Comparison of ENCODE assay signal across 12 cellular contexts in the genomic region with DNA sequence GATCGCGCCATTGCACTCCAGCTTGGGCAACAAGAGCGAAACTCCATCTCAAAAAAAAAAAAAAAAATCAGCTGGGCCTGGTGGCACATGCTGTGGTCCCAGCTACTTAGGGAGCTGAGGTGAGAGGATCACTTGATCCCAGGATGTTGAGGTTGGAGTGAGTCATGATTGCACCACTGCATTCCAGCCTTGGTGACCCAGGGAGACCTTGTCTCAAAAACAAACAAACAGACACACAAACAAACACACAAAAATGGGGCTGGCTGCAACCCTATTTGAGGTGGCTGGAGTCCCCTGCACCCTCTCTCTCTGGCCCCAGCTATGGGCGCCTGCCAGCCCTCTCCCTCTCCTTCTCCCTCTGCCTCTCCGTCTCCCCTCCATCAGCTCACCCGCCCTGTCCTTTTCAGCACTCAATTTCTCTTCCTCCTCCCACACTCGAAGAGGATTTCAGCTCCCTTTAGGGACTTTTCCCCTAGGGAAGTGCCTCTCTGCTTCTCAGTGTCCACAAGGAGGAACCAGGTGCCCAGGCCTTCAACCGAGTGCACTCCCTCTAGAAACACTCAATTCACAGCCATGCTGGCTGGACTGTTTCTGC. TPM values are rescaled to one million over a fixed set of nuclear protein-coding genes. Genes with fewer than 3 reads are reported as not detected.
DNase-seq lines count a peak whose midpoint lies in the region; ATAC-seq, FAIRE-seq and TF ChIP-seq lines count a peak whose summit lies in the region.
"Had no signal": no experiment of that assay in that cellular context is flagged by ENCODE, and none has a peak within 500 bp of the region (broad histone marks: within the 10 kb centered on the region; RNA-seq: fewer than 3 reads in every experiment).

No MANE protein-coding gene starts in this region.

- 2% methylated on average over 8 of the region's 8 CpGs for WGBS in HepG2 (ENCODE audit: low lambda C conversion rate)
- 83% methylated on average over 8 of the region's 8 CpGs for WGBS in lower leg skin, 2 donors

- no peaks in the 10 kb centered on the region for H3K79me2 ChIP-seq in HepG2 (ENCODE audit: insufficient read depth, low read length)

- no peak overlapping the region for H2AFZ ChIP-seq in HepG2 (ENCODE audit: low read length)

- peaks cover 3 to 22% of the 10 kb centered on the region in 2 experiments; a peak in 4 of 5 replicates for H3K27me3 ChIP-seq in HepG2 (ENCODE audit: control insufficient read depth in 1 of 2, insufficient read depth in 2 of 2, low read length in 2 of 2)
- H3K27me3 ChIP-seq: dorsolateral prefrontal cortex had no signal

- peak overlapping the region; percentile 51 for H3K4me2 ChIP-seq in HepG2 (ENCODE audit: low read depth, low read length)

- peak overlapping the region; percentile 44 for H3K27ac ChIP-seq in HepG2 (ENCODE audit: extremely low read length, insufficient read depth, low read length)
- H3K27ac ChIP-seq: dorsolateral prefrontal cortex had no signal

- H3K9me3 ChIP-seq in HepG2 (ENCODE audit: low read length): no peaks in the 10 kb centered on the region

- peak overlapping the region; percentile 17; the same call in 1 of the 2 replicates for H3K9ac ChIP-seq in HepG2 (ENCODE audit: insufficient read depth, low read depth, low read length)

- FAIRE-seq in HepG2 (lab: Jason Lieb, UNC): peak; percentile 39
- FAIRE-seq: H54 had no signal

- H3K36me3 ChIP-seq in HepG2 (replicated peaks in 1 of 2; ENCODE audit: control insufficient read depth in 1 of 2, insufficient read depth in 2 of 2, low read length in 2 of 2): no peaks in the 10 kb centered on the region

- peak overlapping the region in 1 of 3 experiments; percentile 10; a peak in 1 of 6 replicates for H3K4me3 ChIP-seq in HepG2 (replicated peaks in 1 of 3; ENCODE audit: insufficient read depth in 1 of 3, low read depth in 2 of 3, low read length in 3 of 3)
- H3K4me3 ChIP-seq in lower leg skin (ENCODE audit: low read depth, poor library complexity, severe bottlenecking): no peak overlapping the region
- H3K4me3 ChIP-seq: dorsolateral prefrontal cortex had no signal

- TF ChIP-seq CTCF in HepG2 (CRISPR knock-in tag; IDR thresholded peaks at IDR 0.05): 0 out of 2 replicates have a peak, but pooled peaks have one; percentile 19
- no peak for TF ChIP-seq CTCF in lower leg skin (IDR thresholded peaks at IDR 0.05)

- CTCF ChIA-PET in HepG2 (lab: Yijun Ruan, JAX; ENCODE audit: low intra/inter-chr PET ratio, low total read pairs): interaction anchor here (5.5 kb wide), 1 partner anchor 39 kb away, joined by 43 read pairs; no protein-coding TSS in a partner anchor

- in situ Hi-C loops in HepG2 (cut with HindIII; ENCODE audit: extremely low pct_ligation_motif_present, low pct_unique_long_range_greater_than_20kb): no loop called here

- peaks cover 70% of the 10 kb centered on the region for H3K4me1 ChIP-seq in HepG2 (ENCODE audit: insufficient read depth, low read length)

- peak; percentile 59 to 63; a peak in 3 of 4 replicates for TF ChIP-seq EP300 in HepG2 (IDR thresholded peaks at IDR 0.05; ENCODE audit: low read depth in 2 of 2, low read length in 2 of 2)
- peak; percentile 64; the same call in 1 of the 2 replicates for TF ChIP-seq EP300 in HepG2 (CRISPR knock-in tag; IDR thresholded peaks at IDR 0.05; ENCODE audit: borderline replicate concordance)

- ATAC-seq in HepG2: peak; percentile 47

- BruUV-seq in HepG2 (replicated peaks; lab: Mats Ljungman, UMichigan): no TSS peak

- DNase-seq in AG20443 (ENCODE audit: low spot score) (peak; percentile 35), HS-27A (ENCODE audit: low read depth) (peak; percentile 27), amniotic epithelial cell (ENCODE audit: low read depth) (peak; percentile 93), HepG2 (ENCODE audit: low spot score) (peak; percentile 88), D341Med (ENCODE audit: low spot score) (no peak), cardiac septum (ENCODE audit: low spot score) (no peak), lower leg skin (ENCODE audit: low spot score in 2 of 2) (no peak)
- DNase-seq in activated CD8-positive, alpha-beta memory T cell treated with anti-CD3 and anti-CD28 coated beads, Interleukin-2, amount 50 U/mL, for 4 hours: no peak
- DNase-seq: activated CD4-positive, alpha-beta T cell treated with anti-CD3 and anti-CD28 coated beads for 1 hour; dorsolateral prefrontal cortex; NCI-H1105 treated with DMSO at 0.1 percent for 48 hours had no signal

- TF ChIP-seq RAD21 in HepG2 (CRISPR knock-in tag; IDR thresholded peaks at IDR 0.05): no peak

- intact Hi-C loops in HepG2 (cut with micrococcal nuclease; ENCODE audit: unreplicated experiment) (loop anchor here (1.0 kb wide), 1 partner anchor 24 kb away; no protein-coding TSS in a partner anchor), cardiac septum (cut with DNase I) (no loop called here), lower leg skin (cut with DNase I; ENCODE audit: low total_unique reads) (loop anchor here (5.0 kb wide), 1 partner anchor 37 kb away; no protein-coding TSS in a partner anchor)

- no peaks in the 10 kb centered on the region for H4K20me1 ChIP-seq in HepG2 (ENCODE audit: insufficient read depth, low read length)

- POLR2A ChIA-PET in HepG2 (lab: Yijun Ruan, JAX): interaction anchor here (0.7 to 1.4 kb wide), 9 partner anchors 9 to 38 kb away, joined by 3 to 8 read pairs (median 5); a partner anchor contains a TSS

- no peak for TF ChIP-seq POLR2A in HepG2 (IDR thresholded peaks at IDR 0.05; ENCODE audit: insufficient read depth in 1 of 2, low read depth in 2 of 2, low read length in 2 of 2)
- TF ChIP-seq POLR2A in lower leg skin (IDR thresholded peaks at IDR 0.05): no peak

RNA-seq across cellular contexts. Expression of a gene that starts 17.5 kb away (rescaled TPM):
- total RNA-seq in HepG2 (2016; rRNA removed; fragmentation: Illumina TruSeq; extraction: Trizol) (10.4 and 12.2 TPM in 2 replicates), cardiac septum (1.4 TPM), lower leg skin (10 to 100 TPM in 3 of 4 donors, 1 to 10 TPM in 1; 10.0 to 14.2 (median 12.3) TPM)
- total RNA-seq in HepG2 (2016; cell fraction: cytosol; rRNA removed; fragmentation: Illumina TruSeq; extraction: Trizol; ENCODE audit: low read depth): 22.0 and 26.0 TPM in 2 replicates
- total RNA-seq in HepG2 (2016; cell fraction: insoluble cytoplasmic fraction; rRNA removed; fragmentation: Illumina TruSeq; extraction: Trizol): 8.6 and 13.4 TPM in 2 replicates
- 16.4 and 17.5 TPM in 2 replicates for total RNA-seq in HepG2 (2016; cell fraction: membrane; rRNA removed; fragmentation: Illumina TruSeq; extraction: Trizol)
- total RNA-seq in HepG2 (2016; cell fraction: nucleus; rRNA removed; fragmentation: Illumina TruSeq; extraction: Trizol): 6.4 and 7.5 TPM in 2 replicates
- 13.0 and 15.6 TPM in 2 replicates for polyA plus RNA-seq in HepG2 (2011; rRNA removed)
- 4.7 and 8.9 TPM in 2 replicates for polyA plus RNA-seq in HepG2 (2011; cell fraction: cytosol; rRNA removed)
- polyA plus RNA-seq in HepG2 (2011; cell fraction: nucleus; rRNA removed): 12.3 and 16.1 TPM in 2 replicates
- polyA plus RNA-seq in HepG2 (2012): 9.9 and 12.9 TPM in 2 replicates
- 4.9 and 5.3 TPM in 2 replicates for polyA plus RNA-seq in HepG2 (2016; cell fraction: cytosol; fragmentation: Illumina TruSeq; extraction: Trizol; ENCODE audit: low read depth)
- 13.4 and 17.4 TPM in 2 replicates for polyA plus RNA-seq in HepG2 (2016; cell fraction: insoluble cytoplasmic fraction; fragmentation: Illumina TruSeq; extraction: Trizol; ENCODE audit: low read depth)
- polyA plus RNA-seq in HepG2 (2016; cell fraction: membrane; fragmentation: Illumina TruSeq; extraction: Trizol; ENCODE audit: low read depth): 7.5 and 7.9 TPM in 2 replicates
- polyA plus RNA-seq in HepG2 (2016; cell fraction: nucleus; fragmentation: Illumina TruSeq; extraction: Trizol; ENCODE audit: insufficient read depth, low read depth): 20.3 and 24.4 TPM in 2 replicates
- polyA minus RNA-seq in HepG2 (2011; rRNA and poly(A)+ RNA removed; ENCODE audit: low replicate concordance): 36.2 and 88.6 TPM in 2 replicates
- polyA minus RNA-seq in HepG2 (2011; cell fraction: cytosol; rRNA and poly(A)+ RNA removed): 18.4 and 24.2 TPM in 2 replicates
- polyA minus RNA-seq in HepG2 (2011; cell fraction: nucleus; rRNA and poly(A)+ RNA removed): 6.2 and 8.5 TPM in 2 replicates

RNA-seq across cellular contexts. Expression of a gene that starts 25.5 kb away (rescaled TPM):
- 0.24 and 0.29 TPM in 2 replicates for total RNA-seq in HepG2 (2016; rRNA removed; fragmentation: Illumina TruSeq; extraction: Trizol)
- 1.0 and 1.1 TPM in 2 replicates for total RNA-seq in HepG2 (2016; cell fraction: cytosol; rRNA removed; fragmentation: Illumina TruSeq; extraction: Trizol; ENCODE audit: low read depth)
- 0.18 and 0.30 TPM in 2 replicates for total RNA-seq in HepG2 (2016; cell fraction: insoluble cytoplasmic fraction; rRNA removed; fragmentation: Illumina TruSeq; extraction: Trizol)
- total RNA-seq in HepG2 (2016; cell fraction: membrane; rRNA removed; fragmentation: Illumina TruSeq; extraction: Trizol): 0.59 and 0.65 TPM in 2 replicates
- total RNA-seq in HepG2 (2016; cell fraction: nucleus; rRNA removed; fragmentation: Illumina TruSeq; extraction: Trizol): 0.34 and 0.63 TPM in 2 replicates
- 0.28 and 0.39 TPM in 2 replicates for polyA plus RNA-seq in HepG2 (2011; rRNA removed)
- polyA plus RNA-seq in HepG2 (2011; cell fraction: cytosol; rRNA removed): 0.17 and 0.18 TPM in 2 replicates
- 1.1 and 1.3 TPM in 2 replicates for polyA plus RNA-seq in HepG2 (2011; cell fraction: nucleus; rRNA removed)
- polyA plus RNA-seq in HepG2 (2012): 0.91 and 2.0 TPM in 2 replicates
- polyA plus RNA-seq in HepG2 (2016; cell fraction: cytosol; fragmentation: Illumina TruSeq; extraction: Trizol; ENCODE audit: low read depth): 0.27 and 0.43 TPM in 2 replicates
- polyA plus RNA-seq in HepG2 (2016; cell fraction: insoluble cytoplasmic fraction; fragmentation: Illumina TruSeq; extraction: Trizol; ENCODE audit: low read depth): 0.70 and 0.86 TPM in 2 replicates
- polyA plus RNA-seq in HepG2 (2016; cell fraction: membrane; fragmentation: Illumina TruSeq; extraction: Trizol; ENCODE audit: low read depth): 1.3 and 1.4 TPM in 2 replicates
- 1.6 and 1.8 TPM in 2 replicates for polyA plus RNA-seq in HepG2 (2016; cell fraction: nucleus; fragmentation: Illumina TruSeq; extraction: Trizol; ENCODE audit: insufficient read depth, low read depth)
- polyA minus RNA-seq in HepG2 (2011; rRNA and poly(A)+ RNA removed; ENCODE audit: low replicate concordance): 0.44 and 3.2 TPM in 2 replicates
- polyA minus RNA-seq in HepG2 (2011; cell fraction: cytosol; rRNA and poly(A)+ RNA removed): 0.18 and 0.99 TPM in 2 replicates
- 0.25 and 0.52 TPM in 2 replicates for polyA minus RNA-seq in HepG2 (2011; cell fraction: nucleus; rRNA and poly(A)+ RNA removed)
- total RNA-seq in cardiac septum: 31.4 TPM
- total RNA-seq in lower leg skin: 1 to 10 TPM; 1.3 to 2.6 (median 2.2) TPM

RNA-seq across cellular contexts. Expression of a gene that starts 48.5 kb away (rescaled TPM):
- total RNA-seq in HepG2 (2016; rRNA removed; fragmentation: Illumina TruSeq; extraction: Trizol): not detected in 2 replicates
- total RNA-seq in HepG2 (2016; cell fraction: cytosol; rRNA removed; fragmentation: Illumina TruSeq; extraction: Trizol; ENCODE audit: low read depth): not detected in 2 replicates
- 0.02 TPM in 1 of 2 replicates, not detected in the other for total RNA-seq in HepG2 (2016; cell fraction: insoluble cytoplasmic fraction; rRNA removed; fragmentation: Illumina TruSeq; extraction: Trizol)
- total RNA-seq in HepG2 (2016; cell fraction: membrane; rRNA removed; fragmentation: Illumina TruSeq; extraction: Trizol): not detected in 2 replicates
- not detected in 2 replicates for total RNA-seq in HepG2 (2016; cell fraction: nucleus; rRNA removed; fragmentation: Illumina TruSeq; extraction: Trizol)
- polyA plus RNA-seq in HepG2 (2011; rRNA removed): 0.04 and 0.05 TPM in 2 replicates
- 0.04 and 0.05 TPM in 2 replicates for polyA plus RNA-seq in HepG2 (2011; cell fraction: cytosol; rRNA removed)
- polyA plus RNA-seq in HepG2 (2011; cell fraction: nucleus; rRNA removed): 0.03 and 0.05 TPM in 2 replicates
- 0.05 and 0.16 TPM in 2 replicates for polyA plus RNA-seq in HepG2 (2012)
- polyA plus RNA-seq in HepG2 (2016; cell fraction: cytosol; fragmentation: Illumina TruSeq; extraction: Trizol; ENCODE audit: low read depth): not detected in 2 replicates
- polyA plus RNA-seq in HepG2 (2016; cell fraction: insoluble cytoplasmic fraction; fragmentation: Illumina TruSeq; extraction: Trizol; ENCODE audit: low read depth): not detected in 2 replicates
- not detected in 2 replicates for polyA plus RNA-seq in HepG2 (2016; cell fraction: membrane; fragmentation: Illumina TruSeq; extraction: Trizol; ENCODE audit: low read depth)
- polyA plus RNA-seq in HepG2 (2016; cell fraction: nucleus; fragmentation: Illumina TruSeq; extraction: Trizol; ENCODE audit: insufficient read depth, low read depth): not detected in 2 replicates
- polyA minus RNA-seq in HepG2 (2011; rRNA and poly(A)+ RNA removed; ENCODE audit: low replicate concordance): 0.08 TPM in 1 of 2 replicates, not detected in the other
- not detected in 2 replicates for polyA minus RNA-seq in HepG2 (2011; cell fraction: cytosol; rRNA and poly(A)+ RNA removed)
- not detected in 2 replicates for polyA minus RNA-seq in HepG2 (2011; cell fraction: nucleus; rRNA and poly(A)+ RNA removed)
- 400 TPM for total RNA-seq in cardiac septum
- 1 to 10 TPM in 1 of 4 donors, under 1 TPM in 3; 0.04 to 1.0 (median 0.55) TPM for total RNA-seq in lower leg skin

Comparison
In these comparisons a context has a peak if more than half of its experiments do, and no peak if none do; other contexts are left out.
1. DNase-seq: peak in AG20443 (single experiment), HS-27A (single experiment), amniotic epithelial cell (single experiment) and HepG2 (single experiment); none in D341Med (single experiment), cardiac septum (single experiment), lower leg skin (0 of 2) and activated CD8-positive, alpha-beta memory T cell treated with anti-CD3 and anti-CD28 coated beads, Interleukin-2, amount 50 U/mL, for 4 hours (single experiment).
2. RNA of a gene that starts 48.5 kb away (total RNA-seq): 400 TPM in cardiac septum (single experiment); 0.04 to 1.0 TPM in lower leg skin and 0.02 TPM in HepG2; every median in the first group is over 100 times any median in the second.